ENCODE assay signal across 1 cellular context in the genomic region with DNA sequence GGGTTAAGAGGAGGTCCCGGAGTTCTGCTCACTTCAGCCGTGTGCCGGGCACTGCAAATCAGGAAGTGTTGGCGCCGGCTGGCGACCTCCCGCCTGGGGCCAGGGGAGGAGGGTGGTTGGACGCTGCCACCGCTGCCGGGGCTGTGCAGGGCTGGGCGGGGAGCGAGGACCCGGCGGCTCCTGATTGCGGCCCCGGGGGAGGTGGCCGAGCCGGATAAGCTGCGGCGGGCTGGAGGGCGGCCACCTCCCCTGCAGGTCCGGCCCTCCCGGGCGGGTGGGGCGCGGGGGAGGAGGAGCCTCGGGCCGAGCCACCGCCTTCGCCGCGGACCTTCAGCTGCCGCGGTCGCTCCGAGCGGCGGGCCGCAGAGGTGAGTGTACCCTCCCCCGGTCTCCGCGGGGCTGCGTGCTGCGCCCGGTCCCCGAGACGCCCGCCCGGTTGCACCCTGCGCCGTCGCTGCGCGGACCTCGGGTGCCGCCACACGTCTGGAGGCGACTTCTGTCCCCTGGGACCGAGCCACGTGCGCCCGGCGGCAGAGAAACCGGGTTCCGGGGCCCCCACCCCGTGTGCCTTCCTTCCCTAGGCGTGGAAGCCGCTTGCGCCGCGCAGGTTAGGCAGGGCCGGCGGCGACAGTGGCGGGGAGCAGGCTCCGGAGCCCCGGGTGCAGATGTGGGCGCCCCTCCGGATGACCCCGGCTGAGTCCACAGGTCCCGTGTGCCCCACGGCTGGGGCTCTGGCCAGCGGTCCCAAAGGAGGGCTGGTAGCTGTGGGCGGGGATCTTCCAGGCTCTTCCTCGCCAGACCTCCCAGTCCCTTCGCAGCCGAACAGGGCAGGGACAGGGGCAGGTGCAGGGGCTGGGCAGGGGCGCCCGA.
TF ChIP-seq lines count a peak whose summit lies in the region.

A gene with protein sequence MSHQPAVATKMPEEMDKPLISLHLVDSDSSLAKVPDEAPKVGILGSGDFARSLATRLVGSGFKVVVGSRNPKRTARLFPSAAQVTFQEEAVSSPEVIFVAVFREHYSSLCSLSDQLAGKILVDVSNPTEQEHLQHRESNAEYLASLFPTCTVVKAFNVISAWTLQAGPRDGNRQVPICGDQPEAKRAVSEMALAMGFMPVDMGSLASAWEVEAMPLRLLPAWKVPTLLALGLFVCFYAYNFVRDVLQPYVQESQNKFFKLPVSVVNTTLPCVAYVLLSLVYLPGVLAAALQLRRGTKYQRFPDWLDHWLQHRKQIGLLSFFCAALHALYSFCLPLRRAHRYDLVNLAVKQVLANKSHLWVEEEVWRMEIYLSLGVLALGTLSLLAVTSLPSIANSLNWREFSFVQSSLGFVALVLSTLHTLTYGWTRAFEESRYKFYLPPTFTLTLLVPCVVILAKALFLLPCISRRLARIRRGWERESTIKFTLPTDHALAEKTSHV (plus strand): TSS at position 314 of the 870 bp plus-strand sequence. CDS start 7,179 bp downstream, outside the sequence.

TF ChIP-seq in HepG2, 621 proteins besides CTCF, POLR2A, EP300 and RAD21 (continued from another document and continues in another):
- TF ChIP-seq, protein P1, sequence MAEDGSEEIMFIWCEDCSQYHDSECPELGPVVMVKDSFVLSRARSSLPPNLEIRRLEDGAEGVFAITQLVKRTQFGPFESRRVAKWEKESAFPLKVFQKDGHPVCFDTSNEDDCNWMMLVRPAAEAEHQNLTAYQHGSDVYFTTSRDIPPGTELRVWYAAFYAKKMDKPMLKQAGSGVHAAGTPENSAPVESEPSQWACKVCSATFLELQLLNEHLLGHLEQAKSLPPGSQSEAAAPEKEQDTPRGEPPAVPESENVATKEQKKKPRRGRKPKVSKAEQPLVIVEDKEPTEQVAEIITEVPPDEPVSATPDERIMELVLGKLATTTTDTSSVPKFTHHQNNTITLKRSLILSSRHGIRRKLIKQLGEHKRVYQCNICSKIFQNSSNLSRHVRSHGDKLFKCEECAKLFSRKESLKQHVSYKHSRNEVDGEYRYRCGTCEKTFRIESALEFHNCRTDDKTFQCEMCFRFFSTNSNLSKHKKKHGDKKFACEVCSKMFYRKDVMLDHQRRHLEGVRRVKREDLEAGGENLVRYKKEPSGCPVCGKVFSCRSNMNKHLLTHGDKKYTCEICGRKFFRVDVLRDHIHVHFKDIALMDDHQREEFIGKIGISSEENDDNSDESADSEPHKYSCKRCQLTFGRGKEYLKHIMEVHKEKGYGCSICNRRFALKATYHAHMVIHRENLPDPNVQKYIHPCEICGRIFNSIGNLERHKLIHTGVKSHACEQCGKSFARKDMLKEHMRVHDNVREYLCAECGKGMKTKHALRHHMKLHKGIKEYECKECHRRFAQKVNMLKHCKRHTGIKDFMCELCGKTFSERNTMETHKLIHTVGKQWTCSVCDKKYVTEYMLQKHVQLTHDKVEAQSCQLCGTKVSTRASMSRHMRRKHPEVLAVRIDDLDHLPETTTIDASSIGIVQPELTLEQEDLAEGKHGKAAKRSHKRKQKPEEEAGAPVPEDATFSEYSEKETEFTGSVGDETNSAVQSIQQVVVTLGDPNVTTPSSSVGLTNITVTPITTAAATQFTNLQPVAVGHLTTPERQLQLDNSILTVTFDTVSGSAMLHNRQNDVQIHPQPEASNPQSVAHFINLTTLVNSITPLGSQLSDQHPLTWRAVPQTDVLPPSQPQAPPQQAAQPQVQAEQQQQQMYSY (CRISPR knock-in tag; IDR thresholded peaks at IDR 0.05) = no peak
- TF ChIP-seq, protein P2, sequence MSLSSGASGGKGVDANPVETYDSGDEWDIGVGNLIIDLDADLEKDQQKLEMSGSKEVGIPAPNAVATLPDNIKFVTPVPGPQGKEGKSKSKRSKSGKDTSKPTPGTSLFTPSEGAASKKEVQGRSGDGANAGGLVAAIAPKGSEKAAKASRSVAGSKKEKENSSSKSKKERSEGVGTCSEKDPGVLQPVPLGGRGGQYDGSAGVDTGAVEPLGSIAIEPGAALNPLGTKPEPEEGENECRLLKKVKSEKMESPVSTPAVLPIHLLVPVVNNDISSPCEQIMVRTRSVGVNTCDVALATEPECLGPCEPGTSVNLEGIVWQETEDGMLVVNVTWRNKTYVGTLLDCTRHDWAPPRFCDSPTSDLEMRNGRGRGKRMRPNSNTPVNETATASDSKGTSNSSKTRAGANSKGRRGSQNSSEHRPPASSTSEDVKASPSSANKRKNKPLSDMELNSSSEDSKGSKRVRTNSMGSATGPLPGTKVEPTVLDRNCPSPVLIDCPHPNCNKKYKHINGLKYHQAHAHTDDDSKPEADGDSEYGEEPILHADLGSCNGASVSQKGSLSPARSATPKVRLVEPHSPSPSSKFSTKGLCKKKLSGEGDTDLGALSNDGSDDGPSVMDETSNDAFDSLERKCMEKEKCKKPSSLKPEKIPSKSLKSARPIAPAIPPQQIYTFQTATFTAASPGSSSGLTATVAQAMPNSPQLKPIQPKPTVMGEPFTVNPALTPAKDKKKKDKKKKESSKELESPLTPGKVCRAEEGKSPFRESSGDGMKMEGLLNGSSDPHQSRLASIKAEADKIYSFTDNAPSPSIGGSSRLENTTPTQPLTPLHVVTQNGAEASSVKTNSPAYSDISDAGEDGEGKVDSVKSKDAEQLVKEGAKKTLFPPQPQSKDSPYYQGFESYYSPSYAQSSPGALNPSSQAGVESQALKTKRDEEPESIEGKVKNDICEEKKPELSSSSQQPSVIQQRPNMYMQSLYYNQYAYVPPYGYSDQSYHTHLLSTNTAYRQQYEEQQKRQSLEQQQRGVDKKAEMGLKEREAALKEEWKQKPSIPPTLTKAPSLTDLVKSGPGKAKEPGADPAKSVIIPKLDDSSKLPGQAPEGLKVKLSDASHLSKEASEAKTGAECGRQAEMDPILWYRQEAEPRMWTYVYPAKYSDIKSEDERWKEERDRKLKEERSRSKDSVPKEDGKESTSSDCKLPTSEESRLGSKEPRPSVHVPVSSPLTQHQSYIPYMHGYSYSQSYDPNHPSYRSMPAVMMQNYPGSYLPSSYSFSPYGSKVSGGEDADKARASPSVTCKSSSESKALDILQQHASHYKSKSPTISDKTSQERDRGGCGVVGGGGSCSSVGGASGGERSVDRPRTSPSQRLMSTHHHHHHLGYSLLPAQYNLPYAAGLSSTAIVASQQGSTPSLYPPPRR (CRISPR knock-in tag; IDR thresholded peaks at IDR 0.05; ENCODE audit: borderline replicate concordance) = peak; percentile 29; the same call in 1 of the 2 replicates
- TF ChIP-seq RXRA (CRISPR knock-in tag; IDR thresholded peaks at IDR 0.05) (peak; percentile 11; the same call in 1 of the 2 replicates), CBX5 (CRISPR knock-in tag; IDR thresholded peaks at IDR 0.05; ENCODE audit: borderline replicate concordance) (no peak), ZNF460 (CRISPR knock-in tag; IDR thresholded peaks at IDR 0.05; ENCODE audit: borderline replicate concordance) (no peak), NR2F1 (CRISPR knock-in tag; IDR thresholded peaks at IDR 0.05) (no peak), ZFP90 (CRISPR knock-in tag; IDR thresholded peaks at IDR 0.05; ENCODE audit: borderline replicate concordance) (no peak; the same call in 1 of the 2 replicates), SMAD9 (CRISPR knock-in tag; IDR thresholded peaks at IDR 0.05) (no peak), NPAS2 (CRISPR knock-in tag; IDR thresholded peaks at IDR 0.05; ENCODE audit: borderline replicate concordance) (no peak), SSRP1 (CRISPR knock-in tag; IDR thresholded peaks at IDR 0.05) (no peak), SMYD3 (CRISPR knock-in tag; IDR thresholded peaks at IDR 0.05) (peak; percentile 61; the same call in 1 of the 2 replicates), ZNF761 (CRISPR knock-in tag; conservative IDR thresholded peaks at IDR 0.05) (0 out of 2 replicates have a peak, but pooled peaks have one; percentile 88), EEA1 (CRISPR knock-in tag; IDR thresholded peaks at IDR 0.05; ENCODE audit: borderline replicate concordance) (0 out of 2 replicates have a peak, but pooled peaks have one; percentile 51), MTA3 (CRISPR knock-in tag; IDR thresholded peaks at IDR 0.05) (no peak), SNAPC2 (CRISPR knock-in tag; IDR thresholded peaks at IDR 0.05) (peak; percentile 90), ZNF703 (CRISPR knock-in tag; IDR thresholded peaks at IDR 0.05; ENCODE audit: borderline replicate concordance) (peak; percentile 61; the same call in 1 of the 2 replicates), PPARG (CRISPR knock-in tag; conservative IDR thresholded peaks at IDR 0.05) (0 out of 2 replicates have a peak, but pooled peaks have one; percentile 2), ARID2 (CRISPR knock-in tag; IDR thresholded peaks at IDR 0.05; ENCODE audit: borderline replicate concordance) (peak; percentile 44; the same call in 1 of the 2 replicates)
- TF ChIP-seq, protein P3, sequence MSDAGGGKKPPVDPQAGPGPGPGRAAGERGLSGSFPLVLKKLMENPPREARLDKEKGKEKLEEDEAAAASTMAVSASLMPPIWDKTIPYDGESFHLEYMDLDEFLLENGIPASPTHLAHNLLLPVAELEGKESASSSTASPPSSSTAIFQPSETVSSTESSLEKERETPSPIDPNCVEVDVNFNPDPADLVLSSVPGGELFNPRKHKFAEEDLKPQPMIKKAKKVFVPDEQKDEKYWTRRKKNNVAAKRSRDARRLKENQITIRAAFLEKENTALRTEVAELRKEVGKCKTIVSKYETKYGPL (CRISPR knock-in tag; IDR thresholded peaks at IDR 0.05) = no peak
- TF ChIP-seq, protein P4, sequence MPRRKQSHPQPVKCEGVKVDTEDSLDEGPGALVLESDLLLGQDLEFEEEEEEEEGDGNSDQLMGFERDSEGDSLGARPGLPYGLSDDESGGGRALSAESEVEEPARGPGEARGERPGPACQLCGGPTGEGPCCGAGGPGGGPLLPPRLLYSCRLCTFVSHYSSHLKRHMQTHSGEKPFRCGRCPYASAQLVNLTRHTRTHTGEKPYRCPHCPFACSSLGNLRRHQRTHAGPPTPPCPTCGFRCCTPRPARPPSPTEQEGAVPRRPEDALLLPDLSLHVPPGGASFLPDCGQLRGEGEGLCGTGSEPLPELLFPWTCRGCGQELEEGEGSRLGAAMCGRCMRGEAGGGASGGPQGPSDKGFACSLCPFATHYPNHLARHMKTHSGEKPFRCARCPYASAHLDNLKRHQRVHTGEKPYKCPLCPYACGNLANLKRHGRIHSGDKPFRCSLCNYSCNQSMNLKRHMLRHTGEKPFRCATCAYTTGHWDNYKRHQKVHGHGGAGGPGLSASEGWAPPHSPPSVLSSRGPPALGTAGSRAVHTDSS (CRISPR knock-in tag; conservative IDR thresholded peaks at IDR 0.05) = no peak
- TF ChIP-seq, protein P5, sequence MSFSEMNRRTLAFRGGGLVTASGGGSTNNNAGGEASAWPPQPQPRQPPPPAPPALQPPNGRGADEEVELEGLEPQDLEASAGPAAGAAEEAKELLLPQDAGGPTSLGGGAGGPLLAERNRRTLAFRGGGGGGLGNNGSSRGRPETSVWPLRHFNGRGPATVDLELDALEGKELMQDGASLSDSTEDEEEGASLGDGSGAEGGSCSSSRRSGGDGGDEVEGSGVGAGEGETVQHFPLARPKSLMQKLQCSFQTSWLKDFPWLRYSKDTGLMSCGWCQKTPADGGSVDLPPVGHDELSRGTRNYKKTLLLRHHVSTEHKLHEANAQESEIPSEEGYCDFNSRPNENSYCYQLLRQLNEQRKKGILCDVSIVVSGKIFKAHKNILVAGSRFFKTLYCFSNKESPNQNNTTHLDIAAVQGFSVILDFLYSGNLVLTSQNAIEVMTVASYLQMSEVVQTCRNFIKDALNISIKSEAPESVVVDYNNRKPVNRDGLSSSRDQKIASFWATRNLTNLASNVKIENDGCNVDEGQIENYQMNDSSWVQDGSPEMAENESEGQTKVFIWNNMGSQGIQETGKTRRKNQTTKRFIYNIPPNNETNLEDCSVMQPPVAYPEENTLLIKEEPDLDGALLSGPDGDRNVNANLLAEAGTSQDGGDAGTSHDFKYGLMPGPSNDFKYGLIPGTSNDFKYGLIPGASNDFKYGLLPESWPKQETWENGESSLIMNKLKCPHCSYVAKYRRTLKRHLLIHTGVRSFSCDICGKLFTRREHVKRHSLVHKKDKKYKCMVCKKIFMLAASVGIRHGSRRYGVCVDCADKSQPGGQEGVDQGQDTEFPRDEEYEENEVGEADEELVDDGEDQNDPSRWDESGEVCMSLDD (CRISPR knock-in tag; IDR thresholded peaks at IDR 0.05; ENCODE audit: borderline replicate concordance) = peak; percentile 52
- TF ChIP-seq, protein P6, sequence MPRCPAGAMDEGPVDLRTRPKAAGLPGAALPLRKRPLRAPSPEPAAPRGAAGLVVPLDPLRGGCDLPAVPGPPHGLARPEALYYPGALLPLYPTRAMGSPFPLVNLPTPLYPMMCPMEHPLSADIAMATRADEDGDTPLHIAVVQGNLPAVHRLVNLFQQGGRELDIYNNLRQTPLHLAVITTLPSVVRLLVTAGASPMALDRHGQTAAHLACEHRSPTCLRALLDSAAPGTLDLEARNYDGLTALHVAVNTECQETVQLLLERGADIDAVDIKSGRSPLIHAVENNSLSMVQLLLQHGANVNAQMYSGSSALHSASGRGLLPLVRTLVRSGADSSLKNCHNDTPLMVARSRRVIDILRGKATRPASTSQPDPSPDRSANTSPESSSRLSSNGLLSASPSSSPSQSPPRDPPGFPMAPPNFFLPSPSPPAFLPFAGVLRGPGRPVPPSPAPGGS (CRISPR knock-in tag; IDR thresholded peaks at IDR 0.05) = no peak
- TF ChIP-seq, protein P7, sequence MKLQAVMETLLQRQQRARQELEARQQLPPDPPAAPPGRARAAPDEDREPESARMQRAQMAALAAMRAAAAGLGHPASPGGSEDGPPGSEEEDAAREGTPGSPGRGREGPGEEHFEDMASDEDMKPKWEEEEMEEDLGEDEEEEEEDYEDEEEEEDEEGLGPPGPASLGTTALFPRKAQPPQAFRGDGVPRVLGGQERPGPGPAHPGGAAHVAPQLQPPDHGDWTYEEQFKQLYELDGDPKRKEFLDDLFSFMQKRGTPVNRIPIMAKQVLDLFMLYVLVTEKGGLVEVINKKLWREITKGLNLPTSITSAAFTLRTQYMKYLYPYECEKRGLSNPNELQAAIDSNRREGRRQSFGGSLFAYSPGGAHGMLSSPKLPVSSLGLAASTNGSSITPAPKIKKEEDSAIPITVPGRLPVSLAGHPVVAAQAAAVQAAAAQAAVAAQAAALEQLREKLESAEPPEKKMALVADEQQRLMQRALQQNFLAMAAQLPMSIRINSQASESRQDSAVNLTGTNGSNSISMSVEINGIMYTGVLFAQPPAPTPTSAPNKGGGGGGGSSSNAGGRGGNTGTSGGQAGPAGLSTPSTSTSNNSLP (IDR thresholded peaks at IDR 0.05; ENCODE audit: low read depth, low read length) = no peak
